Comparison of ENCODE assay signal across 1 cellular context in the genomic region with DNA sequence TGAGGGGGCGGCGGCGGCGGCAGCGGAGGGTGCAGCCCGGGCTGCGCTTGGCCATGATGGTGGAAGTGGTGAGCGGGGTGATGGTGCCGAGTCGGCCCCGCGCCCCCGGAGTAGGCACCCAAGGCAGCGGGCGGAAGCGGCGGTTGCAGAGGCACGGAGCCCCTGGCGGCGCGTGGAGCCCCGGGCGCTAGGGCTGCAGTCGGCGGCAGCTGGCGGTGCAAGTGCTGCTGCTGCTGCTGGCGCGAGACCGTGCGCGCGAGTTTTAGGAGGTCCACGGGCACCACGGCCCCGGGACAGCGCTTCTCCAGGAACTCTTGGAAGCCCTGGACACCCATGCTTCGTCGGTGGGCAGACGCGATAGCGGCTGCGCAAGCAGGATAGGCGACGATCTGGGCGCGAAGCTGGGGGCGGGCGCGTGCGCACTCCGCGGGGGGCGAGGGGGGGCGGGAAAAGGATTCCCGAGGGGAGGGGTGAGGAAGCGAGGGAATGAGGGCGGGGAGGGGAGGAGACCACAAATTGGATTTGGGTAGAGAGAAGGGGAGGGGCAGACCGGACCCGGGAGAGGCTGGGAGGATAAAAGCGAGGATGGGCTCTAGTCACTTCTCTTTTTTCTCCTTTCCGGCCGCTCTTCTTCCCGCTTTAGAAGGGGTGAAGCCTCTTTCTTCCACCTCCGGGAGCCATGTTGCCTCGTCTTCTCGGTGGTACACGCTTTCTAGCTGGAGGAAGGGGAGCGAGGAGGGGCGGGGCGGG.
TF ChIP-seq lines count a peak whose summit lies in the region.

Gene FAM120C (minus strand): TSS at position 391 of the 750 bp plus-strand sequence. CDS start 56 bp downstream, at position 335.

TF ChIP-seq in HEK293, 187 proteins besides CTCF, POLR2A, EP300 and RAD21 (continued from another document):
- no peak for TF ChIP-seq ZFP69B (tag by site-specific recombination; IDR thresholded peaks at IDR 0.05)
- TF ChIP-seq EGR2 (tag by site-specific recombination; IDR thresholded peaks at IDR 0.05; ENCODE audit: low read depth): peak; percentile 44
- TF ChIP-seq SP2 (tag by site-specific recombination; IDR thresholded peaks at IDR 0.05): peak; percentile 78
- TF ChIP-seq, protein P1, sequence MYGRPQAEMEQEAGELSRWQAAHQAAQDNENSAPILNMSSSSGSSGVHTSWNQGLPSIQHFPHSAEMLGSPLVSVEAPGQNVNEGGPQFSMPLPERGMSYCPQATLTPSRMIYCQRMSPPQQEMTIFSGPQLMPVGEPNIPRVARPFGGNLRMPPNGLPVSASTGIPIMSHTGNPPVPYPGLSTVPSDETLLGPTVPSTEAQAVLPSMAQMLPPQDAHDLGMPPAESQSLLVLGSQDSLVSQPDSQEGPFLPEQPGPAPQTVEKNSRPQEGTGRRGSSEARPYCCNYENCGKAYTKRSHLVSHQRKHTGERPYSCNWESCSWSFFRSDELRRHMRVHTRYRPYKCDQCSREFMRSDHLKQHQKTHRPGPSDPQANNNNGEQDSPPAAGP (tag by site-specific recombination; IDR thresholded peaks at IDR 0.05): no peak
- no peak for TF ChIP-seq WT1 (tag by site-specific recombination; IDR thresholded peaks at IDR 0.05)
- 0 out of 2 replicates have a peak, but pooled peaks have one; percentile 57 for TF ChIP-seq ZXDB (tag by site-specific recombination; IDR thresholded peaks at IDR 0.05)
- TF ChIP-seq ZNF629 (tag by site-specific recombination; IDR thresholded peaks at IDR 0.05): no peak
- TF ChIP-seq ZFHX2 (tag by site-specific recombination; conservative IDR thresholded peaks at IDR 0.05): peak; percentile 57
- TF ChIP-seq BCL11A (tag by site-specific recombination; IDR thresholded peaks at IDR 0.05; ENCODE audit: low read depth): no peak
- TF ChIP-seq ZNF843 (tag by site-specific recombination; IDR thresholded peaks at IDR 0.05): no peak
- TF ChIP-seq, protein P2, sequence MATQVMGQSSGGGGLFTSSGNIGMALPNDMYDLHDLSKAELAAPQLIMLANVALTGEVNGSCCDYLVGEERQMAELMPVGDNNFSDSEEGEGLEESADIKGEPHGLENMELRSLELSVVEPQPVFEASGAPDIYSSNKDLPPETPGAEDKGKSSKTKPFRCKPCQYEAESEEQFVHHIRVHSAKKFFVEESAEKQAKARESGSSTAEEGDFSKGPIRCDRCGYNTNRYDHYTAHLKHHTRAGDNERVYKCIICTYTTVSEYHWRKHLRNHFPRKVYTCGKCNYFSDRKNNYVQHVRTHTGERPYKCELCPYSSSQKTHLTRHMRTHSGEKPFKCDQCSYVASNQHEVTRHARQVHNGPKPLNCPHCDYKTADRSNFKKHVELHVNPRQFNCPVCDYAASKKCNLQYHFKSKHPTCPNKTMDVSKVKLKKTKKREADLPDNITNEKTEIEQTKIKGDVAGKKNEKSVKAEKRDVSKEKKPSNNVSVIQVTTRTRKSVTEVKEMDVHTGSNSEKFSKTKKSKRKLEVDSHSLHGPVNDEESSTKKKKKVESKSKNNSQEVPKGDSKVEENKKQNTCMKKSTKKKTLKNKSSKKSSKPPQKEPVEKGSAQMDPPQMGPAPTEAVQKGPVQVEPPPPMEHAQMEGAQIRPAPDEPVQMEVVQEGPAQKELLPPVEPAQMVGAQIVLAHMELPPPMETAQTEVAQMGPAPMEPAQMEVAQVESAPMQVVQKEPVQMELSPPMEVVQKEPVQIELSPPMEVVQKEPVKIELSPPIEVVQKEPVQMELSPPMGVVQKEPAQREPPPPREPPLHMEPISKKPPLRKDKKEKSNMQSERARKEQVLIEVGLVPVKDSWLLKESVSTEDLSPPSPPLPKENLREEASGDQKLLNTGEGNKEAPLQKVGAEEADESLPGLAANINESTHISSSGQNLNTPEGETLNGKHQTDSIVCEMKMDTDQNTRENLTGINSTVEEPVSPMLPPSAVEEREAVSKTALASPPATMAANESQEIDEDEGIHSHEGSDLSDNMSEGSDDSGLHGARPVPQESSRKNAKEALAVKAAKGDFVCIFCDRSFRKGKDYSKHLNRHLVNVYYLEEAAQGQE (tag by site-specific recombination; IDR thresholded peaks at IDR 0.05): 0 out of 2 replicates have a peak, but pooled peaks have one; percentile 21
- TF ChIP-seq ZNF521 (tag by site-specific recombination; IDR thresholded peaks at IDR 0.05): no peak
- TF ChIP-seq ZNF350 (tag by site-specific recombination; IDR thresholded peaks at IDR 0.05): no peak
- no peak for TF ChIP-seq MZF1 (tag by site-specific recombination; IDR thresholded peaks at IDR 0.05; ENCODE audit: borderline replicate concordance)
- no peak for TF ChIP-seq ZNF362 (tag by site-specific recombination; IDR thresholded peaks at IDR 0.05)
- 0 out of 2 replicates have a peak, but pooled peaks have one; percentile 20 for TF ChIP-seq ZNF169 (tag by site-specific recombination; IDR thresholded peaks at IDR 0.05)
- TF ChIP-seq ZNF473 (tag by site-specific recombination; IDR thresholded peaks at IDR 0.05): no peak
- no peak for TF ChIP-seq ZNF626 (tag by site-specific recombination; IDR thresholded peaks at IDR 0.05)
- TF ChIP-seq PRDM4 (tag by site-specific recombination; IDR thresholded peaks at IDR 0.05): no peak
- no peak for TF ChIP-seq ZNF610 (tag by site-specific recombination; IDR thresholded peaks at IDR 0.05; ENCODE audit: borderline replicate concordance)
- TF ChIP-seq ZBTB20 (tag by site-specific recombination; IDR thresholded peaks at IDR 0.05): peak; percentile 68; the same call in 1 of the 2 replicates
- peak; percentile 83 for TF ChIP-seq PATZ1 (tag by site-specific recombination; IDR thresholded peaks at IDR 0.05)
- TF ChIP-seq ZIC2 (tag by site-specific recombination; IDR thresholded peaks at IDR 0.05): peak; percentile 55
- TF ChIP-seq ZBTB17 (tag by site-specific recombination; IDR thresholded peaks at IDR 0.05): 0 out of 2 replicates have a peak, but pooled peaks have one; percentile 16
- TF ChIP-seq SP3 (tag by site-specific recombination; IDR thresholded peaks at IDR 0.05): peak; percentile 80
- TF ChIP-seq, protein P3, sequence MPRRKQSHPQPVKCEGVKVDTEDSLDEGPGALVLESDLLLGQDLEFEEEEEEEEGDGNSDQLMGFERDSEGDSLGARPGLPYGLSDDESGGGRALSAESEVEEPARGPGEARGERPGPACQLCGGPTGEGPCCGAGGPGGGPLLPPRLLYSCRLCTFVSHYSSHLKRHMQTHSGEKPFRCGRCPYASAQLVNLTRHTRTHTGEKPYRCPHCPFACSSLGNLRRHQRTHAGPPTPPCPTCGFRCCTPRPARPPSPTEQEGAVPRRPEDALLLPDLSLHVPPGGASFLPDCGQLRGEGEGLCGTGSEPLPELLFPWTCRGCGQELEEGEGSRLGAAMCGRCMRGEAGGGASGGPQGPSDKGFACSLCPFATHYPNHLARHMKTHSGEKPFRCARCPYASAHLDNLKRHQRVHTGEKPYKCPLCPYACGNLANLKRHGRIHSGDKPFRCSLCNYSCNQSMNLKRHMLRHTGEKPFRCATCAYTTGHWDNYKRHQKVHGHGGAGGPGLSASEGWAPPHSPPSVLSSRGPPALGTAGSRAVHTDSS (tag by site-specific recombination; IDR thresholded peaks at IDR 0.05): 0 out of 2 replicates have a peak, but pooled peaks have one; percentile 10
- no peak for TF ChIP-seq GLI2 (tag by site-specific recombination; IDR thresholded peaks at IDR 0.05; ENCODE audit: borderline replicate concordance, low read depth)
- no peak for TF ChIP-seq IKZF3 (tag by site-specific recombination; IDR thresholded peaks at IDR 0.05)
- no peak for TF ChIP-seq ZNF571 (tag by site-specific recombination; IDR thresholded peaks at IDR 0.05)
- no peak for TF ChIP-seq ZNF121 (tag by site-specific recombination; IDR thresholded peaks at IDR 0.05)
